ENCODE assay signal across 10 cellular contexts in genomic region chr14:69614592-69614991, GRCh38. TPM values are rescaled to one million over a fixed set of nuclear protein-coding genes. Genes with fewer than 3 reads are reported as not detected.
DNase-seq lines count a peak whose midpoint lies in the region; TF ChIP-seq lines count a peak whose summit lies in the region.
"Had no signal": no experiment of that assay in that cellular context is flagged by ENCODE, and none has a peak within 500 bp of the region (broad histone marks: within the 10 kb centered on the region; RNA-seq: fewer than 3 reads in every experiment).

No MANE protein-coding gene starts in this region.

- peak overlapping the region; percentile 97 for H3K4me3 ChIP-seq in OCI-LY1 (ENCODE audit: low read depth, low read length, poor library complexity, severe bottlenecking)
- H3K4me3 ChIP-seq in sigmoid colon = peak overlapping the region in 1 of 4 donors; percentile 88
- H3K4me3 ChIP-seq: SJSA1 had no signal

- no peaks in the 10 kb centered on the region for H3K9me2 ChIP-seq in OCI-LY1 (ENCODE audit: low read depth, low read length)

- H3K4me1 ChIP-seq in OCI-LY1 (ENCODE audit: insufficient read depth, low read length, severe bottlenecking) (peaks cover 83% of the 10 kb centered on the region), sigmoid colon (peaks cover 0 to 82% (median 78%) of the 10 kb centered on the region in 4 donors)

- TF ChIP-seq CTCF in OCI-LY1 (IDR thresholded peaks at IDR 0.05; ENCODE audit: low read length) (no peak), sigmoid colon (IDR thresholded peaks at IDR 0.05) (no peak)

- peaks cover 56% of the 10 kb centered on the region for H3K79me2 ChIP-seq in OCI-LY1 (ENCODE audit: insufficient read depth, low read length)

- intact Hi-C loops in sigmoid colon (cut with DNase I) = no loop called here

- H3K9me3 ChIP-seq in OCI-LY1 (ENCODE audit: low read length) (no peaks in the 10 kb centered on the region), sigmoid colon (no peaks in the 10 kb centered on the region)

- H2AFZ ChIP-seq in OCI-LY1 (ENCODE audit: low read length) = no peak overlapping the region

- H4K20me1 ChIP-seq in OCI-LY1 (ENCODE audit: insufficient read depth, low read length) = no peaks in the 10 kb centered on the region

- DNase-seq in erythroblast (lab: John Stamatoyannopoulos, UW) (peak; percentile 28 to 46), sigmoid colon (no peak), SHP77 (lab: John Stamatoyannopoulos, UW) (no peak), epidermal melanocyte (ENCODE audit: insufficient read length, low spot score) (no peak), retina (no peak)
- no peak for DNase-seq in stimulated activated CD4-positive, alpha-beta T cell treated with anti-CD3 and anti-CD28 coated beads, Interleukin-12 subunit alpha, Interleukin-12 subunit beta, amount 100 ng/mL, for 4 hours
- DNase-seq: effector CD8-positive, alpha-beta T cell had no signal

- no peak for TF ChIP-seq EP300 in sigmoid colon (IDR thresholded peaks at IDR 0.05)

- peaks cover 48% of the 10 kb centered on the region; the same call in 1 of the 2 replicates for H3K36me3 ChIP-seq in OCI-LY1 (ENCODE audit: insufficient read depth, low read length)
- H3K36me3 ChIP-seq in sigmoid colon = no peaks in the 10 kb centered on the region
- H3K36me3 ChIP-seq: SJSA1 had no signal

- 5 to 17% methylated on average over 2 of the region's 2 CpGs for WGBS in sigmoid colon, 2 donors

- peak overlapping the region; percentile 72 for H3K9ac ChIP-seq in OCI-LY1 (ENCODE audit: low read length)

- TF ChIP-seq POLR2A in GM15510 (IDR thresholded peaks at IDR 0.05; ENCODE audit: borderline replicate concordance, extremely low read depth, insufficient read length) (peak; percentile 20), erythroblast (IDR thresholded peaks at IDR 0.05; ENCODE audit: low read length) (no peak), sigmoid colon (IDR thresholded peaks at IDR 0.05) (no peak)

- peak overlapping the region; percentile 99 for H3K4me2 ChIP-seq in OCI-LY1 (ENCODE audit: low read length)

- H3K27ac ChIP-seq in OCI-LY1 (ENCODE audit: low read depth, low read length, poor library complexity, severe bottlenecking) (peak overlapping the region; percentile 99), sigmoid colon (peak overlapping the region; percentile 97 to 100 (median 98))

- peaks cover 23% of the 10 kb centered on the region for H3F3A ChIP-seq in OCI-LY1 (ENCODE audit: insufficient read depth, low read length)

- H3K27me3 ChIP-seq in OCI-LY1 (ENCODE audit: insufficient read depth, low read length) (no peaks in the 10 kb centered on the region), sigmoid colon (no peaks in the 10 kb centered on the region)
- H3K27me3 ChIP-seq: SJSA1 had no signal

RNA-seq across cellular contexts. Expression of gene SUSD6, which starts 3.2 kb away (rescaled TPM):
- total RNA-seq in sigmoid colon = 10 to 100 TPM; 13.5 to 62.0 (median 18.6) TPM
- 10 to 100 TPM in 2 of 3 donors, 1 to 10 TPM in 1; 5.4 to 36.7 (median 10.4) TPM for polyA plus RNA-seq in sigmoid colon

RNA-seq across cellular contexts. Expression of gene CCDC177, which starts 39.9 kb away (rescaled TPM):
- total RNA-seq in sigmoid colon = not detected
- polyA plus RNA-seq in sigmoid colon = not detected
- total RNA-seq: SJSA1 had no signal

Comparison
In these comparisons a context has a peak if more than half of its experiments do, and no peak if none do; other contexts are left out.
1. DNase-seq: peak in erythroblast (2 of 2); none in sigmoid colon (single experiment), SHP77 (0 of 2), epidermal melanocyte (single experiment), retina (single experiment) and stimulated activated CD4-positive, alpha-beta T cell treated with anti-CD3 and anti-CD28 coated beads, Interleukin-12 subunit alpha, Interleukin-12 subunit beta, amount 100 ng/mL, for 4 hours (single experiment).